In genomic region chr11:47788181-47788580, GRCh38 we compare ENCODE assay signal across 18 cellular contexts. TPM values are rescaled to one million over a fixed set of nuclear protein-coding genes. Genes with fewer than 3 reads are reported as not detected.
A peak's percentile ranks its signal among the peaks of the same experiment; 100 is the strongest.
DNase-seq lines count a peak whose midpoint lies in the region; ATAC-seq and TF ChIP-seq lines count a peak whose summit lies in the region.
"Had no signal": no experiment of that assay in that cellular context is flagged by ENCODE, and none has a peak within 500 bp of the region (broad histone marks: within the 10 kb centered on the region; RNA-seq: fewer than 3 reads in every experiment).

No MANE protein-coding gene starts in this region.

- H3K4me3 ChIP-seq in IMR-90 (ENCODE audit: insufficient read depth, low read depth, low read length), result no peak overlapping the region
- H3K4me3 ChIP-seq in gastrocnemius medialis, result no peak overlapping the region
- H3K4me3 ChIP-seq in thyroid gland (replicated peaks in 1 of 3), result no peak overlapping the region
- no peak overlapping the region for H3K4me3 ChIP-seq in endodermal cell (ENCODE audit: low read length)
- H3K4me3 ChIP-seq: A549, K562 had no signal

- no peak overlapping the region for H2BK5ac ChIP-seq in IMR-90 (ENCODE audit: low read depth, low read length, poor library complexity, severe bottlenecking)

- DNase-seq in activated CD8-positive, alpha-beta memory T cell treated with anti-CD3 and anti-CD28 coated beads, Interleukin-2, amount 10 ng/mL, durations not matched to agents 7 days and 5 days, result no peak
- no peak for DNase-seq in activated CD8-positive, alpha-beta memory T cell treated with anti-CD3 and anti-CD28 coated beads for 24 hours
- DNase-seq in IMR-90, result peak; percentile 24
- DNase-seq in gastrocnemius medialis, result no peak
- no peak for DNase-seq in islet precursor cell
- DNase-seq in thyroid gland, result no peak
- DNase-seq in endodermal cell, result no peak
- DNase-seq: Caco-2; HFFc6; NCI-H1048; NCI-H2107; NCI-H345; NCI-H526 treated with DMSO at 0.1 percent for 48 hours; NK-92 treated with Interleukin-12 subunit alpha and Interleukin-12 subunit beta, amount 100 ng/mL, for 24 hours had no signal

- H3K27me3 ChIP-seq in IMR-90 (ENCODE audit: control insufficient read depth, insufficient read depth, low read length), result no peaks in the 10 kb centered on the region
- H3K27me3 ChIP-seq in gastrocnemius medialis, result no peaks in the 10 kb centered on the region
- H3K27me3 ChIP-seq in thyroid gland, result no peaks in the 10 kb centered on the region
- H3K27me3 ChIP-seq in endodermal cell (ENCODE audit: control insufficient read depth, insufficient read depth, low read length, poor library complexity, severe bottlenecking), result no peaks in the 10 kb centered on the region

- in situ Hi-C loops in IMR-90 (cut with MboI; ENCODE audit: low sequenced_read_pairs), result no loop called here
- in situ Hi-C loops in gastrocnemius medialis (cut with MboI; ENCODE audit: low sequenced_read_pairs in 4 of 4), result no loop called here

- no peak for TF ChIP-seq RAD21 in IMR-90 (IDR thresholded peaks at IDR 0.05; ENCODE audit: low read length)

- no peak overlapping the region for H3K9ac ChIP-seq in IMR-90 (ENCODE audit: low read depth, low read length)
- no peak overlapping the region for H3K9ac ChIP-seq in endodermal cell (ENCODE audit: extremely low read depth, low read length, poor library complexity, severe bottlenecking)

- H3K36me3 ChIP-seq in IMR-90 (ENCODE audit: control insufficient read depth, insufficient read depth, low read length) (peaks cover 29% of the 10 kb centered on the region), gastrocnemius medialis (peaks cover 0 to 40% of the 10 kb centered on the region in 2 donors), thyroid gland (peaks cover 66 to 73% of the 10 kb centered on the region in 2 donors), endodermal cell (ENCODE audit: control insufficient read depth, insufficient read depth, low read length) (peaks cover 77% of the 10 kb centered on the region)

- H3K9me1 ChIP-seq in IMR-90 (ENCODE audit: insufficient read depth, low read length), result no peaks in the 10 kb centered on the region

- TF ChIP-seq CTCF in IMR-90 (conservative IDR thresholded peaks at IDR 0.05; ENCODE audit: low read depth, low read length) (no peak), gastrocnemius medialis (IDR thresholded peaks at IDR 0.05 in 4 of 5, conservative IDR thresholded peaks at IDR 0.05 in 1 of 5) (no peak), thyroid gland (IDR thresholded peaks at IDR 0.05) (no peak), endodermal cell (conservative IDR thresholded peaks at IDR 0.05) (no peak)

- no TSS peak for BruUV-seq in IMR-90 (replicated peaks; lab: Mats Ljungman, UMichigan)

- no peak overlapping the region for H2AK9ac ChIP-seq in IMR-90 (replicated peaks; ENCODE audit: low read depth, low read length, poor library complexity)

- CTCF ChIA-PET in activated CD8-positive, alpha-beta memory T cell treated with anti-CD3 and anti-CD28 coated beads, Interleukin-2, amount 10 ng/mL, durations not matched to agents 7 days and 5 days (lab: Charles Lee), result interaction anchor here (1.6 kb wide), 1 partner anchor 19 kb away, joined by 3 read pairs; no protein-coding TSS in a partner anchor
- CTCF ChIA-PET in IMR-90 (lab: Yijun Ruan, JAX), result no interaction called here

- no peaks in the 10 kb centered on the region for H4K20me1 ChIP-seq in IMR-90 (ENCODE audit: insufficient read depth, low read length)

- H2BK120ac ChIP-seq in IMR-90 (ENCODE audit: low read depth, low read length), result no peak overlapping the region

- no peak overlapping the region for H3K14ac ChIP-seq in IMR-90 (replicated peaks; ENCODE audit: low read depth, low read length)

- H3K27me3 Mint-ChIP-seq in activated CD8-positive, alpha-beta memory T cell treated with anti-CD3 and anti-CD28 coated beads, Interleukin-2, amount 10 ng/mL, durations not matched to agents 7 days and 5 days, result no peaks in the 10 kb centered on the region
- H3K27me3 Mint-ChIP-seq in activated T-helper 17 cell treated with anti-CD3 and anti-CD28 coated beads, Interleukin-2, amount 50 U/mL, for 72 hours, result no peaks in the 10 kb centered on the region
- H3K27me3 Mint-ChIP-seq in endodermal cell (ENCODE audit: insufficient read depth), result no peaks in the 10 kb centered on the region

- no peak overlapping the region for H3K27ac ChIP-seq in IMR-90 (ENCODE audit: insufficient read depth, low read length)
- peak overlapping the region in 3 of 4 donors; percentile 86 to 89 (median 86) for H3K27ac ChIP-seq in gastrocnemius medialis
- H3K27ac ChIP-seq in thyroid gland, result no peak overlapping the region
- H3K27ac ChIP-seq in endodermal cell (ENCODE audit: low read depth, low read length), result no peak overlapping the region
- H3K27ac ChIP-seq: A549 had no signal

- no peak overlapping the region for H2BK20ac ChIP-seq in IMR-90 (ENCODE audit: low read depth, low read length)

- H4K91ac ChIP-seq in IMR-90 (ENCODE audit: insufficient read depth, low read depth, low read length), result no peak overlapping the region

- H3K9me3 Mint-ChIP-seq in activated CD8-positive, alpha-beta memory T cell treated with anti-CD3 and anti-CD28 coated beads, Interleukin-2, amount 10 ng/mL, durations not matched to agents 7 days and 5 days (ENCODE audit: low read depth), result no peaks in the 10 kb centered on the region
- no peaks in the 10 kb centered on the region for H3K9me3 Mint-ChIP-seq in activated T-helper 17 cell treated with anti-CD3 and anti-CD28 coated beads, Interleukin-2, amount 50 U/mL, for 72 hours
- no peaks in the 10 kb centered on the region for H3K9me3 Mint-ChIP-seq in endodermal cell
- H3K9me3 Mint-ChIP-seq: HFFc6 had no signal

- intact Hi-C loops in IMR-90 (cut with micrococcal nuclease), result no loop called here
- intact Hi-C loops in gastrocnemius medialis (cut with DNase I; ENCODE audit: low total_unique reads), result loop anchor here (5.0 kb wide), 1 partner anchor 59 kb away; the partner anchor contains the start of gene NUP160
- intact Hi-C loops in thyroid gland (cut with DNase I), result no loop called here

- H2AK5ac ChIP-seq in IMR-90 (ENCODE audit: low read depth, low read length), result no peak overlapping the region

- H3K79me1 ChIP-seq in IMR-90 (ENCODE audit: low read depth in 1 of 2, low read length in 2 of 2), result peaks cover 0 to 4% of the 10 kb centered on the region in 2 experiments; a peak in 1 of 4 replicates

- no peak overlapping the region for H3K4me3 Mint-ChIP-seq in activated CD8-positive, alpha-beta memory T cell treated with anti-CD3 and anti-CD28 coated beads, Interleukin-2, amount 10 ng/mL, durations not matched to agents 7 days and 5 days
- no peak overlapping the region for H3K4me3 Mint-ChIP-seq in activated T-helper 17 cell treated with anti-CD3 and anti-CD28 coated beads, Interleukin-2, amount 50 U/mL, for 72 hours
- no peak overlapping the region for H3K4me3 Mint-ChIP-seq in endodermal cell
- H3K4me3 Mint-ChIP-seq: CD14-positive monocyte, HFFc6 had no signal

- no peak overlapping the region for H3K56ac ChIP-seq in IMR-90 (ENCODE audit: extremely low read depth, insufficient read depth, low read length)

- peak; percentile 68 for ATAC-seq in activated CD8-positive, alpha-beta memory T cell treated with anti-CD3 and anti-CD28 coated beads, Interleukin-2, amount 10 ng/mL, durations not matched to agents 7 days and 5 days
- no peak for ATAC-seq in IMR-90 (ENCODE audit: low read depth)
- peak; percentile 19 for ATAC-seq in activated T-helper 17 cell treated with anti-CD3 and anti-CD28 coated beads, Interleukin-2, amount 50 U/mL, for 72 hours (replicated peaks)
- ATAC-seq in gastrocnemius medialis, result no peak
- ATAC-seq: A549, K562 had no signal

- no peak for TF ChIP-seq POLR2A in IMR-90 (IDR thresholded peaks at IDR 0.05; ENCODE audit: low read depth, low read length)
- no peak for TF ChIP-seq POLR2A in gastrocnemius medialis (IDR thresholded peaks at IDR 0.05)
- TF ChIP-seq POLR2A in thyroid gland (IDR thresholded peaks at IDR 0.05), result no peak

- no peak overlapping the region for H3K23ac ChIP-seq in IMR-90 (ENCODE audit: low read depth, low read length)

- peaks cover 4% of the 10 kb centered on the region; the same call in 1 of the 2 replicates for H3K4me1 ChIP-seq in IMR-90 (ENCODE audit: control insufficient read depth, insufficient read depth, low read length)
- peaks cover 34 to 41% of the 10 kb centered on the region in 2 donors for H3K4me1 ChIP-seq in gastrocnemius medialis
- H3K4me1 ChIP-seq in thyroid gland, result no peaks in the 10 kb centered on the region
- H3K4me1 ChIP-seq in endodermal cell (ENCODE audit: control insufficient read depth, insufficient read depth, low read length), result no peaks in the 10 kb centered on the region
- H3K4me1 ChIP-seq: A549 had no signal

- H3K4me2 ChIP-seq in IMR-90 (ENCODE audit: low read depth, low read length), result no peak overlapping the region
- H3K4me2 ChIP-seq: A549 had no signal

- no peak overlapping the region for H2BK15ac ChIP-seq in IMR-90 (ENCODE audit: low read depth, low read length)

- peak overlapping the region; percentile 48 for H3K27ac Mint-ChIP-seq in activated CD8-positive, alpha-beta memory T cell treated with anti-CD3 and anti-CD28 coated beads, Interleukin-2, amount 10 ng/mL, durations not matched to agents 7 days and 5 days
- H3K27ac Mint-ChIP-seq in activated T-helper 17 cell treated with anti-CD3 and anti-CD28 coated beads, Interleukin-2, amount 50 U/mL, for 72 hours, result no peak overlapping the region
- no peak overlapping the region for H3K27ac Mint-ChIP-seq in endodermal cell
- H3K27ac Mint-ChIP-seq: CD14-positive monocyte, HFFc6 had no signal

- H3K18ac ChIP-seq in IMR-90 (ENCODE audit: low read depth, low read length), result no peak overlapping the region

- no peaks in the 10 kb centered on the region for H3K9me3 ChIP-seq in IMR-90 (ENCODE audit: control insufficient read depth, insufficient read depth, low read length)
- H3K9me3 ChIP-seq in gastrocnemius medialis, result no peaks in the 10 kb centered on the region
- no peaks in the 10 kb centered on the region for H3K9me3 ChIP-seq in thyroid gland
- no peaks in the 10 kb centered on the region for H3K9me3 ChIP-seq in endodermal cell (ENCODE audit: control insufficient read depth, low read length)
- H3K9me3 ChIP-seq: A549, Caco-2 had no signal

- no peak overlapping the region for H2AFZ ChIP-seq in IMR-90 (replicated peaks; ENCODE audit: low read length, poor library complexity)

- H3K36me3 Mint-ChIP-seq in activated CD8-positive, alpha-beta memory T cell treated with anti-CD3 and anti-CD28 coated beads, Interleukin-2, amount 10 ng/mL, durations not matched to agents 7 days and 5 days, result peaks cover 47% of the 10 kb centered on the region
- peaks cover 99% of the 10 kb centered on the region for H3K36me3 Mint-ChIP-seq in activated T-helper 17 cell treated with anti-CD3 and anti-CD28 coated beads, Interleukin-2, amount 50 U/mL, for 72 hours (ENCODE audit: low read depth)
- peaks cover 73% of the 10 kb centered on the region for H3K36me3 Mint-ChIP-seq in endodermal cell (ENCODE audit: low read depth)

- no peak overlapping the region for H3K4ac ChIP-seq in IMR-90 (ENCODE audit: low read depth, low read length)

- 100% methylated on average over 2 of the region's 7 CpGs; no CpG with 5 or more reads in 1 of the 2 experiments for WGBS in IMR-90 (ENCODE audit: extremely low coverage in 2 of 2, insufficient read length in 1 of 2), 2 experiments
- 88 to 91% methylated on average over 7 of the region's 7 CpGs for WGBS in thyroid gland, 2 donors
- 98% methylated on average over 7 of the region's 7 CpGs for WGBS in endodermal cell (ENCODE audit: insufficient coverage in 1 of 2, insufficient read length in 1 of 2), 2 experiments

- H3K4me1 Mint-ChIP-seq in activated CD8-positive, alpha-beta memory T cell treated with anti-CD3 and anti-CD28 coated beads, Interleukin-2, amount 10 ng/mL, durations not matched to agents 7 days and 5 days, result peaks cover 10% of the 10 kb centered on the region
- H3K4me1 Mint-ChIP-seq in activated T-helper 17 cell treated with anti-CD3 and anti-CD28 coated beads, Interleukin-2, amount 50 U/mL, for 72 hours, result no peaks in the 10 kb centered on the region
- H3K4me1 Mint-ChIP-seq in endodermal cell, result peaks cover 4% of the 10 kb centered on the region
- H3K4me1 Mint-ChIP-seq: CD14-positive monocyte had no signal

- dilution Hi-C loops in IMR-90 (cut with HindIII; ENCODE audit: low sequenced_read_pairs, unreplicated experiment), result no loop called here

- H4K8ac ChIP-seq in IMR-90 (ENCODE audit: low read depth in 2 of 2, low read length in 2 of 2), result no peak overlapping the region

- H4K5ac ChIP-seq in IMR-90 (ENCODE audit: low read depth, low read length), result no peak overlapping the region

- POLR2A ChIA-PET in IMR-90 (lab: Charles Lee; ENCODE audit: unreplicated experiment), result no interaction called here

RNA-seq across cellular contexts. Expression of gene FNBP4, which starts 21.0 kb away (rescaled TPM):
- 100 to 1,000 TPM; 142 to 182 TPM for total RNA-seq in activated CD8-positive, alpha-beta memory T cell treated with anti-CD3 and anti-CD28 coated beads, Interleukin-2, amount 10 ng/mL, durations not matched to agents 7 days and 5 days
- total RNA-seq in IMR-90 (2012; rRNA removed) (22.9 and 31.9 TPM in 2 replicates), gastrocnemius medialis (100 to 1,000 TPM in 1 of 4 donors, 10 to 100 TPM in 3; 24.7 to 108 (median 35.2) TPM), thyroid gland (100 to 1,000 TPM; 156 to 232 (median 194) TPM), endodermal cell (100 to 1,000 TPM; 118 to 141 TPM)
- polyA plus RNA-seq in IMR-90 (2012; rRNA removed), result 70.5 and 78.4 TPM in 2 replicates
- polyA plus RNA-seq in IMR-90 (2012; cell fraction: cytosol; rRNA removed), result 13.9 and 15.3 TPM in 2 replicates
- polyA plus RNA-seq in IMR-90 (2012; cell fraction: nucleus; rRNA removed; ENCODE audit: low replicate concordance), result 212 and 376 TPM in 2 replicates
- 100 to 1,000 TPM; 114 to 142 TPM for total RNA-seq in activated T-helper 17 cell treated with anti-CD3 and anti-CD28 coated beads, Interleukin-2, amount 50 U/mL, for 72 hours
- polyA plus RNA-seq in endodermal cell (2013, experiment 1 of 2), result 123 TPM
- polyA plus RNA-seq in endodermal cell (2013, experiment 2 of 2), result 117 TPM

RNA-seq across cellular contexts. Expression of gene NUP160, which starts 60.0 kb away (rescaled TPM):
- total RNA-seq in activated CD8-positive, alpha-beta memory T cell treated with anti-CD3 and anti-CD28 coated beads, Interleukin-2, amount 10 ng/mL, durations not matched to agents 7 days and 5 days, result 10 to 100 TPM; 60.0 to 64.6 TPM
- total RNA-seq in IMR-90 (2012; rRNA removed) (33.9 and 35.0 TPM in 2 replicates), gastrocnemius medialis (10 to 100 TPM in 2 of 4 donors, 1 to 10 TPM in 2; 8.1 to 11.4 (median 9.9) TPM), thyroid gland (10 to 100 TPM; 36.5 to 53.6 (median 39.7) TPM), endodermal cell (10 to 100 TPM; 82.1 to 87.6 TPM)
- 11.2 and 12.5 TPM in 2 replicates for polyA plus RNA-seq in IMR-90 (2012; rRNA removed)
- 2.8 and 4.3 TPM in 2 replicates for polyA plus RNA-seq in IMR-90 (2012; cell fraction: cytosol; rRNA removed)
- polyA plus RNA-seq in IMR-90 (2012; cell fraction: nucleus; rRNA removed; ENCODE audit: low replicate concordance), result 3.5 and 23.2 TPM in 2 replicates
- 10 to 100 TPM; 61.9 to 77.7 TPM for total RNA-seq in activated T-helper 17 cell treated with anti-CD3 and anti-CD28 coated beads, Interleukin-2, amount 50 U/mL, for 72 hours
- 65.6 TPM for polyA plus RNA-seq in endodermal cell (2013, experiment 1 of 2)
- 60.8 TPM for polyA plus RNA-seq in endodermal cell (2013, experiment 2 of 2)

Comparison
In these comparisons a context has a peak if more than half of its experiments do, and no peak if none do; other contexts are left out.
1. ATAC-seq: peak in activated CD8-positive, alpha-beta memory T cell treated with anti-CD3 and anti-CD28 coated beads, Interleukin-2, amount 10 ng/mL, durations not matched to agents 7 days and 5 days (single experiment) and activated T-helper 17 cell treated with anti-CD3 and anti-CD28 coated beads, Interleukin-2, amount 50 U/mL, for 72 hours (single experiment); none in IMR-90 (single experiment) and gastrocnemius medialis (0 of 2).
2. H3K27ac ChIP-seq: peak in gastrocnemius medialis (3 of 4); none in IMR-90 (single experiment), thyroid gland (0 of 3) and endodermal cell (single experiment).